ENCODE assay signal across 35 cellular contexts in the genomic region with DNA sequence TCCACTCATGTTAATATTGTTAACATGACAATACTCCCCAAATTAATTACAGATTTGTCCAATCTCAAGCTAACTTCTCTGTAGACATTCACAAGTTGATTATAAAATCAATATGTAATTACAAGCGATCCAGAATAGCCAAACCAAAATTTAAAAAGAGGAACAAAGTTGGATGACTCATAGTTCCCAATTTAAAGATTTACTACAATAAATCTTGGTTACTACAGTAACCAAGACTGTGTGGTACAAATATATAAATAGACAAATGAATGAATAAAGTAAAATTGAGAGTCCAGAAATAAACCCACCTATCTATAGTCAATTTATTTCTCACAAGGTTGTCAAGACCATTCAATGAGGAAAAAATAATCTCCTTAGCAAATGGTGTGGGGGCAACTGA. TPM values are rescaled to one million over a fixed set of nuclear protein-coding genes. Genes with fewer than 3 reads are reported as not detected.
DNase-seq lines count a peak whose midpoint lies in the region; ATAC-seq and TF ChIP-seq lines count a peak whose summit lies in the region.
"Had no signal": no experiment of that assay in that cellular context is flagged by ENCODE, and none has a peak within 500 bp of the region (broad histone marks: within the 10 kb centered on the region; RNA-seq: fewer than 3 reads in every experiment).

No MANE protein-coding gene starts in this region.

- no peaks in the 10 kb centered on the region for H3K27me3 ChIP-seq in CD4-positive, alpha-beta T cell (ENCODE audit: control insufficient read depth, insufficient read depth, low read length)
- H3K27me3 ChIP-seq: adrenal gland, right lobe of liver, thyroid gland had no signal

- ATAC-seq in activated B cell treated with CpG ODN at 0.5 μM for 24 hours (ENCODE audit: low read depth) (peak; percentile 51), left lobe of liver (no peak)
- peak; percentile 74 to 76 for ATAC-seq in stimulated activated naive B cell treated with anti-CD40 and anti-IgM and Interleukin-4, amounts not matched to agents 10 μg/mL and 1 μg/mL and 100 μg/mL, for 72 hours (replicated peaks)
- no peak for ATAC-seq in CD4-positive, alpha-beta T cell (ENCODE audit: poor library complexity)
- ATAC-seq: activated T-helper 17 cell treated with anti-CD3 and anti-CD28 coated beads, Interleukin-2, amount 50 U/mL, for 72 hours; esophagus mucosa; left ventricle myocardium superior; right lobe of liver; Right ventricle myocardium inferior had no signal

- intact Hi-C loops in activated B cell treated with CpG ODN at 0.5 μM for 24 hours (cut with micrococcal nuclease) = loop anchor here (5.0 kb wide), 1 partner anchor 541 kb away; no protein-coding TSS in a partner anchor
- intact Hi-C loops in CD4-positive, alpha-beta T cell (cut with DNase I, micrococcal nuclease) = no loop called here

- H3K9me3 ChIP-seq in CD4-positive, alpha-beta T cell (ENCODE audit: control insufficient read depth, low read length) = no peaks in the 10 kb centered on the region
- H3K9me3 ChIP-seq: adrenal gland, neutrophil, right lobe of liver, thyroid gland had no signal

- peak; percentile 7 for DNase-seq in KG1 (lab: John Stamatoyannopoulos, UW)
- DNase-seq in NOMO-1 treated with DMSO at 0.1 percent for 48 hours (lab: John Stamatoyannopoulos, UW; ENCODE audit: unreplicated experiment) = peak; percentile 90
- no peak for DNase-seq in activated B cell treated with CpG ODN at 0.5 μM for 24 hours
- DNase-seq in stimulated activated naive B cell treated with anti-CD40 and anti-IgM and Interleukin-4, amounts not matched to agents 10 μg/mL and 1 μg/mL and 100 μg/mL, for 72 hours = no peak
- DNase-seq in CD4-positive, alpha-beta T cell = no peak
- no peak for DNase-seq in left lobe of liver (ENCODE audit: low spot score)
- no peak for DNase-seq in DMS153 treated with DMSO at 0.1 percent for 48 hours (lab: John Stamatoyannopoulos, UW; ENCODE audit: unreplicated experiment)
- DNase-seq: activated CD4-positive, alpha-beta T cell treated with anti-CD3 and anti-CD28 coated beads for 4 hours; activated naive CD4-positive, alpha-beta T cell treated with anti-CD3 and anti-CD28 coated beads, Interleukin-2, amount 10 ng/mL, durations not matched to agents 7 days and 5 days; central memory CD4-positive, alpha-beta T cell; islet precursor cell; left ventricle myocardium superior; NCI-H1092; NCI-H187; NCI-H2171 treated with DMSO at 0.1 percent for 48 hours; NCI-H510A; PC-9; right lobe of liver; spleen; stimulated activated CD4-positive, alpha-beta T cell treated with anti-CD3 and anti-CD28 coated beads, Interleukin-2, amount 100 ng/mL, for 24 hours; stimulated activated CD8-positive, alpha-beta memory T cell treated with anti-CD3 and anti-CD28 coated beads, Interleukin-4, amount 100 ng/mL, for 48 hours; stomach; thyroid gland had no signal

- POLR2A ChIA-PET in activated B cell treated with CpG ODN at 0.5 μM for 24 hours (lab: Charles Lee) = interaction anchor here (0.6 kb wide), 1 partner anchor 361 kb away, joined by 10 read pairs; no protein-coding TSS in a partner anchor
- POLR2A ChIA-PET in CD4-positive, alpha-beta T cell (lab: Charles Lee) = no interaction called here

- H3K27ac ChIP-seq in CD4-positive, alpha-beta T cell (ENCODE audit: low read depth, low read length) = no peak overlapping the region
- H3K27ac ChIP-seq: adrenal gland, KMS-11, neutrophil, PC-9, right lobe of liver, stomach, thyroid gland, VCaP had no signal

- H3K27me3 Mint-ChIP-seq in activated B cell treated with CpG ODN at 0.5 μM for 24 hours = no peaks in the 10 kb centered on the region
- H3K27me3 Mint-ChIP-seq in stimulated activated naive B cell treated with anti-CD40 and anti-IgM and Interleukin-4, amounts not matched to agents 10 μg/mL and 1 μg/mL and 100 μg/mL, for 72 hours = peaks cover 6 to 22% of the 10 kb centered on the region in 2 donors
- H3K27me3 Mint-ChIP-seq in CD4-positive, alpha-beta T cell = no peaks in the 10 kb centered on the region
- H3K27me3 Mint-ChIP-seq: activated T-helper 17 cell treated with anti-CD3 and anti-CD28 coated beads, Interleukin-2, amount 50 U/mL, for 72 hours had no signal

- H3K4me1 Mint-ChIP-seq in activated B cell treated with CpG ODN at 0.5 μM for 24 hours = peaks cover 39% of the 10 kb centered on the region
- H3K4me1 Mint-ChIP-seq in stimulated activated naive B cell treated with anti-CD40 and anti-IgM and Interleukin-4, amounts not matched to agents 10 μg/mL and 1 μg/mL and 100 μg/mL, for 72 hours = peaks cover 8 to 22% of the 10 kb centered on the region in 2 donors
- H3K4me1 Mint-ChIP-seq in CD4-positive, alpha-beta T cell (ENCODE audit: low read depth) = peaks cover 14% of the 10 kb centered on the region
- H3K4me1 Mint-ChIP-seq: mesothelial cell of epicardium had no signal

- H3K36me3 Mint-ChIP-seq in activated B cell treated with CpG ODN at 0.5 μM for 24 hours (ENCODE audit: low read depth) = no peaks in the 10 kb centered on the region
- H3K36me3 Mint-ChIP-seq in stimulated activated naive B cell treated with anti-CD40 and anti-IgM and Interleukin-4, amounts not matched to agents 10 μg/mL and 1 μg/mL and 100 μg/mL, for 72 hours = peaks cover 2 to 5% of the 10 kb centered on the region in 2 donors
- peaks cover 12% of the 10 kb centered on the region for H3K36me3 Mint-ChIP-seq in CD4-positive, alpha-beta T cell (ENCODE audit: low read depth)
- H3K36me3 Mint-ChIP-seq: CD14-positive monocyte, mesothelial cell of epicardium had no signal

- H3K27ac Mint-ChIP-seq in activated B cell treated with CpG ODN at 0.5 μM for 24 hours = peak overlapping the region; percentile 68
- H3K27ac Mint-ChIP-seq in stimulated activated naive B cell treated with anti-CD40 and anti-IgM and Interleukin-4, amounts not matched to agents 10 μg/mL and 1 μg/mL and 100 μg/mL, for 72 hours = no peak overlapping the region
- H3K27ac Mint-ChIP-seq in CD4-positive, alpha-beta T cell = no peak overlapping the region
- H3K27ac Mint-ChIP-seq: activated naive CD4-positive, alpha-beta T cell treated with anti-CD3 and anti-CD28 coated beads, Interleukin-2, amount 10 ng/mL, durations not matched to agents 7 days and 5 days; activated T-helper 17 cell treated with anti-CD3 and anti-CD28 coated beads, Interleukin-2, amount 50 U/mL, for 72 hours; mesothelial cell of epicardium had no signal

- no peak overlapping the region for H3K4me3 Mint-ChIP-seq in activated B cell treated with CpG ODN at 0.5 μM for 24 hours
- no peak overlapping the region for H3K4me3 Mint-ChIP-seq in stimulated activated naive B cell treated with anti-CD40 and anti-IgM and Interleukin-4, amounts not matched to agents 10 μg/mL and 1 μg/mL and 100 μg/mL, for 72 hours
- no peak overlapping the region for H3K4me3 Mint-ChIP-seq in CD4-positive, alpha-beta T cell
- H3K4me3 Mint-ChIP-seq: activated naive CD4-positive, alpha-beta T cell treated with anti-CD3 and anti-CD28 coated beads, Interleukin-2, amount 10 ng/mL, durations not matched to agents 7 days and 5 days; activated T-helper 17 cell treated with anti-CD3 and anti-CD28 coated beads, Interleukin-2, amount 50 U/mL, for 72 hours; CD14-positive monocyte; mesothelial cell of epicardium had no signal

- CTCF ChIA-PET in activated B cell treated with CpG ODN at 0.5 μM for 24 hours (lab: Charles Lee) = no interaction called here
- CTCF ChIA-PET in CD4-positive, alpha-beta T cell (lab: Charles Lee) = no interaction called here

- peaks cover 9% of the 10 kb centered on the region for H3K9me3 Mint-ChIP-seq in activated B cell treated with CpG ODN at 0.5 μM for 24 hours
- peaks cover 2 to 10% of the 10 kb centered on the region in 2 donors for H3K9me3 Mint-ChIP-seq in stimulated activated naive B cell treated with anti-CD40 and anti-IgM and Interleukin-4, amounts not matched to agents 10 μg/mL and 1 μg/mL and 100 μg/mL, for 72 hours
- H3K9me3 Mint-ChIP-seq in CD4-positive, alpha-beta T cell = peaks cover 10% of the 10 kb centered on the region
- H3K9me3 Mint-ChIP-seq: activated T-helper 17 cell treated with anti-CD3 and anti-CD28 coated beads, Interleukin-2, amount 50 U/mL, for 72 hours had no signal

- no peak for TF ChIP-seq CTCF in activated B cell treated with CpG ODN at 0.5 μM for 24 hours (IDR thresholded peaks at IDR 0.05)
- TF ChIP-seq CTCF in CD4-positive, alpha-beta T cell (IDR thresholded peaks at IDR 0.05) = no peak

RNA-seq across cellular contexts. Expression of gene KRTAP10-4, which starts 7.1 kb away (rescaled TPM):
- total RNA-seq in activated B cell treated with CpG ODN at 0.5 μM for 24 hours (not detected in 2 replicates), left lobe of liver (not detected)
- not detected for total RNA-seq in CD4-positive, alpha-beta T cell
- total RNA-seq: activated T-helper 17 cell treated with anti-CD3 and anti-CD28 coated beads, Interleukin-2, amount 50 U/mL, for 72 hours; adrenal gland; esophagus mucosa; fibroblast of villous mesenchyme; H4; left ventricle myocardium superior; mesothelial cell of epicardium; PC-9; posterior vena cava; right lobe of liver; Right ventricle myocardium inferior; spleen; stomach; thyroid gland had no signal

RNA-seq across cellular contexts. Expression of gene KRTAP10-3, which starts 7.8 kb away (rescaled TPM):
- total RNA-seq in activated B cell treated with CpG ODN at 0.5 μM for 24 hours = not detected in 2 replicates
- not detected for total RNA-seq in CD4-positive, alpha-beta T cell
- not detected for total RNA-seq in left lobe of liver
- total RNA-seq: activated T-helper 17 cell treated with anti-CD3 and anti-CD28 coated beads, Interleukin-2, amount 50 U/mL, for 72 hours; adrenal gland; esophagus mucosa; fibroblast of villous mesenchyme; H4; left ventricle myocardium superior; mesothelial cell of epicardium; PC-9; posterior vena cava; right lobe of liver; Right ventricle myocardium inferior; spleen; stomach; thyroid gland had no signal

RNA-seq across cellular contexts. Expression of gene KRTAP10-5, which starts 14.0 kb away (rescaled TPM):
- not detected in 2 replicates for total RNA-seq in activated B cell treated with CpG ODN at 0.5 μM for 24 hours
- not detected for total RNA-seq in CD4-positive, alpha-beta T cell
- not detected for total RNA-seq in left lobe of liver
- total RNA-seq: activated T-helper 17 cell treated with anti-CD3 and anti-CD28 coated beads, Interleukin-2, amount 50 U/mL, for 72 hours; adrenal gland; esophagus mucosa; fibroblast of villous mesenchyme; H4; left ventricle myocardium superior; mesothelial cell of epicardium; PC-9; posterior vena cava; right lobe of liver; Right ventricle myocardium inferior; spleen; stomach had no signal

RNA-seq across cellular contexts. Expression of gene KRTAP10-2, which starts 15.1 kb away (rescaled TPM):
- total RNA-seq in activated B cell treated with CpG ODN at 0.5 μM for 24 hours = not detected in 2 replicates
- total RNA-seq in CD4-positive, alpha-beta T cell = not detected
- total RNA-seq in left lobe of liver = not detected
- total RNA-seq: activated T-helper 17 cell treated with anti-CD3 and anti-CD28 coated beads, Interleukin-2, amount 50 U/mL, for 72 hours; adrenal gland; esophagus mucosa; fibroblast of villous mesenchyme; H4; left ventricle myocardium superior; mesothelial cell of epicardium; PC-9; posterior vena cava; right lobe of liver; Right ventricle myocardium inferior; spleen; stomach; thyroid gland had no signal

RNA-seq across cellular contexts. Expression of gene KRTAP10-6, which starts 25.9 kb away (rescaled TPM):
- total RNA-seq in activated B cell treated with CpG ODN at 0.5 μM for 24 hours (not detected in 2 replicates), left lobe of liver (not detected)
- not detected for total RNA-seq in CD4-positive, alpha-beta T cell
- total RNA-seq: activated T-helper 17 cell treated with anti-CD3 and anti-CD28 coated beads, Interleukin-2, amount 50 U/mL, for 72 hours; adrenal gland; esophagus mucosa; fibroblast of villous mesenchyme; H4; left ventricle myocardium superior; mesothelial cell of epicardium; PC-9; posterior vena cava; right lobe of liver; Right ventricle myocardium inferior; spleen; stomach; thyroid gland had no signal

Comparison
In these comparisons a context has a peak if more than half of its experiments do, and no peak if none do; other contexts are left out.
1. DNase-seq: peak in KG1 (single experiment) and NOMO-1 treated with DMSO at 0.1 percent for 48 hours (single experiment); none in activated B cell treated with CpG ODN at 0.5 μM for 24 hours (single experiment), stimulated activated naive B cell treated with anti-CD40 and anti-IgM and Interleukin-4, amounts not matched to agents 10 μg/mL and 1 μg/mL and 100 μg/mL, for 72 hours (single experiment), CD4-positive, alpha-beta T cell (0 of 10), left lobe of liver (single experiment) and DMS153 treated with DMSO at 0.1 percent for 48 hours (single experiment).
2. ATAC-seq: peak in activated B cell treated with CpG ODN at 0.5 μM for 24 hours (single experiment) and stimulated activated naive B cell treated with anti-CD40 and anti-IgM and Interleukin-4, amounts not matched to agents 10 μg/mL and 1 μg/mL and 100 μg/mL, for 72 hours (2 of 2); none in CD4-positive, alpha-beta T cell (single experiment) and left lobe of liver (single experiment).